8 cellular contexts compared by ENCODE assay signal in genomic region chr19:49442793-49443365, GRCh38. TPM values are rescaled to one million over a fixed set of nuclear protein-coding genes. Genes with fewer than 3 reads are reported as not detected.
DNase-seq lines count a peak whose midpoint lies in the region; ATAC-seq, FAIRE-seq and TF ChIP-seq lines count a peak whose summit lies in the region.

No MANE protein-coding gene starts in this region.

- intact Hi-C loops in OCI-LY7 (cut with micrococcal nuclease; ENCODE audit: unreplicated experiment): loop anchor here (1.0 to 10.0 kb wide), 5 partner anchors 51 to 216 kb away; partner anchors contain the start of gene CD37

- peak overlapping the region; percentile 91 for H3K4me2 ChIP-seq in OCI-LY7 (ENCODE audit: low read length)

- H3K9me3 ChIP-seq in OCI-LY7 (ENCODE audit: low read length) (no peaks in the 10 kb centered on the region), neutrophil (no peaks in the 10 kb centered on the region)

- POLR2A ChIA-PET in OCI-LY7 (lab: Charles Lee): interaction anchor here (0.5 to 0.9 kb wide), 2 partner anchors 9 to 136 kb away, joined by 3 to 4 read pairs; partner anchors contain the start of gene PIH1D1

- ATAC-seq in GM18867 (IDR thresholded peaks at IDR 0.05; ENCODE audit: unreplicated experiment) (peak; percentile 20), HG03521 (IDR thresholded peaks at IDR 0.05; ENCODE audit: unreplicated experiment) (peak; percentile 14), GM18519 (IDR thresholded peaks at IDR 0.05; ENCODE audit: low FRiP score, unreplicated experiment) (no peak)

- no peak for TF ChIP-seq CTCF in AG09319 (IDR thresholded peaks at IDR 0.05; ENCODE audit: low read depth, low read length)
- no peak for TF ChIP-seq CTCF in OCI-LY7 (conservative IDR thresholded peaks at IDR 0.05; ENCODE audit: low read length)
- TF ChIP-seq CTCF in neutrophil (IDR thresholded peaks at IDR 0.05): no peak

- H4K20me1 ChIP-seq in OCI-LY7 (ENCODE audit: insufficient read depth, low read length): no peaks in the 10 kb centered on the region

- peaks cover 52% of the 10 kb centered on the region for H3K27me3 ChIP-seq in neutrophil

- BruUV-seq in OCI-LY7 (replicated peaks; lab: Mats Ljungman, UMichigan): no TSS peak

- H2AFZ ChIP-seq in OCI-LY7 (ENCODE audit: low read length): peak overlapping the region; percentile 92

- FAIRE-seq in frontal cortex (lab: Jason Lieb, UNC): no peak

- H3K27ac ChIP-seq in OCI-LY7 (ENCODE audit: low read depth, low read length, poor library complexity, severe bottlenecking) (peak overlapping the region; percentile 61), neutrophil (peak overlapping the region; percentile 47)

- no peaks in the 10 kb centered on the region for H3K79me2 ChIP-seq in OCI-LY7 (ENCODE audit: insufficient read depth, low read depth, low read length)

- H3K4me1 ChIP-seq in OCI-LY7 (ENCODE audit: insufficient read depth, low read length, poor library complexity, severe bottlenecking) (peaks cover 3% of the 10 kb centered on the region), neutrophil (ENCODE audit: control insufficient read depth in 1 of 2, insufficient read depth in 1 of 2, low read depth in 1 of 2, low read length in 1 of 2) (peaks cover 17 to 18% of the 10 kb centered on the region in 2 experiments)

- no peaks in the 10 kb centered on the region for H3K9me2 ChIP-seq in OCI-LY7 (ENCODE audit: insufficient read depth, low read length)

- H3K36me3 ChIP-seq in OCI-LY7 (ENCODE audit: insufficient read depth, low read length) (peaks cover 16% of the 10 kb centered on the region), neutrophil (peaks cover 15% of the 10 kb centered on the region)

- H3K4me3 ChIP-seq in OCI-LY7 (ENCODE audit: low read depth, low read length, poor library complexity, severe bottlenecking): peak overlapping the region; percentile 71
- H3K4me3 ChIP-seq in neutrophil (ENCODE audit: low read depth in 1 of 2, low read length in 1 of 2): peak overlapping the region; percentile 73 to 92

- DNase-seq in AG09319 (ENCODE audit: extremely low read depth, low read depth) (peak; percentile 50), OCI-LY7 (ENCODE audit: low spot score) (peak; percentile 72), frontal cortex (ENCODE audit: low spot score in 2 of 2) (peak; percentile 64 to 76)
- peak; percentile 59 for DNase-seq in activated naive CD4-positive, alpha-beta T cell treated with Interleukin-2 at 50 U/mL for 16 hours

- CTCF ChIA-PET in OCI-LY7 (lab: Charles Lee; ENCODE audit: unreplicated experiment): no interaction called here

RNA-seq across cellular contexts. Expression of gene SLC17A7, which starts 1.6 kb away (rescaled TPM):
- 0.13 and 1.3 TPM in 2 replicates for total RNA-seq in OCI-LY7 (2014; rRNA removed; shearing (Covaris generic))
- total RNA-seq in OCI-LY7 (2022): 1.3 and 1.5 TPM in 2 replicates
- total RNA-seq in frontal cortex: 13.9 TPM

RNA-seq across cellular contexts. Expression of gene PIH1D1, which starts 8.7 kb away (rescaled TPM):
- 114 and 117 TPM in 2 replicates for total RNA-seq in OCI-LY7 (2014; rRNA removed; shearing (Covaris generic))
- total RNA-seq in OCI-LY7 (2022): 93.2 and 95.5 TPM in 2 replicates
- total RNA-seq in frontal cortex: 60.7 TPM

RNA-seq across cellular contexts. Expression of gene ALDH16A1, which starts 10.1 kb away (rescaled TPM):
- 39.5 and 55.4 TPM in 2 replicates for total RNA-seq in OCI-LY7 (2014; rRNA removed; shearing (Covaris generic))
- total RNA-seq in OCI-LY7 (2022): 26.0 and 30.6 TPM in 2 replicates
- 11.8 TPM for total RNA-seq in frontal cortex

RNA-seq across cellular contexts. Expression of gene GFY, which starts 17.7 kb away (rescaled TPM):
- not detected in 2 replicates for total RNA-seq in OCI-LY7 (2014; rRNA removed; shearing (Covaris generic))
- total RNA-seq in OCI-LY7 (2022) (not detected in 2 replicates), frontal cortex (not detected)

RNA-seq across cellular contexts. Expression of gene PTH2, which starts 19.6 kb away (rescaled TPM):
- total RNA-seq in OCI-LY7 (2014; rRNA removed; shearing (Covaris generic)): 0.66 TPM in 1 of 2 replicates, not detected in the other
- total RNA-seq in OCI-LY7 (2022) (1.7 TPM in 1 of 2 replicates, not detected in the other), frontal cortex (not detected)
